ENCODE assay signal across 27 cellular contexts in genomic region chr9:8706546-8706945, GRCh38.
"Had no signal": no experiment of that assay in that cellular context is flagged by ENCODE, and none has a peak within 500 bp of the region (broad histone marks: within the 10 kb centered on the region; RNA-seq: fewer than 3 reads in every experiment).

No MANE protein-coding gene starts in this region.

- H3K27ac ChIP-seq: brain microvascular endothelial cell, SK-N-MC, VCaP had no signal

- H3K27me3 ChIP-seq: brain microvascular endothelial cell had no signal

- DNase-seq: activated CD4-positive, alpha-beta memory T cell treated with anti-CD3 and anti-CD28 coated beads, Interleukin-2, amount 10 ng/mL, durations not matched to agents 7 days and 5 days; activated CD4-positive, alpha-beta T cell treated with anti-CD3 and anti-CD28 coated beads for 36 hours; activated CD4-positive, alpha-beta T cell treated with anti-CD3 and anti-CD28 coated beads, Interleukin-2, amount 50 U/mL, for 1 hour; activated gamma-delta T cell; activated naive CD4-positive, alpha-beta T cell treated with anti-CD3 and anti-CD28 coated beads, Interleukin-2, amount 10 ng/mL, durations not matched to agents 7 days and 5 days; activated naive CD8-positive, alpha-beta T cell treated with anti-CD3 and anti-CD28 coated beads for 36 hours; activated T-cell treated with anti-CD3 and anti-CD28 coated beads for 4 hours; activated T-cell treated with anti-CD3 and anti-CD28 coated beads, Interleukin-2, amount 50 U/mL, for 48 hours; brain microvascular endothelial cell; IMR-90; Kasumi-1; KBM-7; NCI-H1048; NCI-H146; NCI-H2029; NCI-H2107; NCI-H446; NCI-H524; NCI-H774; RPMI8226; T-cell; T-helper 2 cell; T1000 had no signal

- H3K4me3 ChIP-seq: SK-N-MC had no signal

- H3K36me3 ChIP-seq: brain microvascular endothelial cell had no signal

- ATAC-seq: activated CD4-positive, alpha-beta T cell treated with anti-CD3 and anti-CD28 coated beads for 36 hours; activated T-helper 17 cell treated with anti-CD3 and anti-CD28 coated beads, Interleukin-2, amount 50 U/mL, for 72 hours; Right ventricle myocardium inferior; T-cell had no signal
